In genomic region chr12:76144253-76144564, GRCh38 we compare ENCODE assay signal across 1 cellular context.
TF ChIP-seq lines count a peak whose summit lies in the region.

No MANE protein-coding gene starts in this region.

TF ChIP-seq in HEK293, 187 proteins besides CTCF, POLR2A, EP300 and RAD21 (continued from another document and continues in another):
- no peak for TF ChIP-seq ZNF362 (tag by site-specific recombination; IDR thresholded peaks at IDR 0.05)
- no peak for TF ChIP-seq ZNF10 (tag by site-specific recombination; IDR thresholded peaks at IDR 0.05)
- no peak for TF ChIP-seq ELK4 (IDR thresholded peaks at IDR 0.05; ENCODE audit: borderline replicate concordance, low read depth, low read length)
- TF ChIP-seq ZNF701 (tag by site-specific recombination; IDR thresholded peaks at IDR 0.05) = no peak
- TF ChIP-seq GLIS1 (tag by site-specific recombination; IDR thresholded peaks at IDR 0.05) = no peak
- no peak for TF ChIP-seq INSM2 (tag by site-specific recombination; IDR thresholded peaks at IDR 0.05)
- no peak for TF ChIP-seq PATZ1 (tag by site-specific recombination; IDR thresholded peaks at IDR 0.05)
- TF ChIP-seq ZBTB26 (tag by site-specific recombination; optimal IDR thresholded peaks at IDR 0.05) = peak; percentile 12
- no peak for TF ChIP-seq ZSCAN30 (tag by site-specific recombination; IDR thresholded peaks at IDR 0.05)
- no peak for TF ChIP-seq ZNF707 (tag by site-specific recombination; IDR thresholded peaks at IDR 0.05)
- no peak for TF ChIP-seq BCL11B (tag by site-specific recombination; IDR thresholded peaks at IDR 0.05; ENCODE audit: low read depth)
- TF ChIP-seq PRDM1 (tag by site-specific recombination; IDR thresholded peaks at IDR 0.05) = no peak
- TF ChIP-seq MZF1 (tag by site-specific recombination; IDR thresholded peaks at IDR 0.05; ENCODE audit: borderline replicate concordance) = no peak; the same call in 1 of the 2 replicates
- TF ChIP-seq ZNF658 (tag by site-specific recombination; IDR thresholded peaks at IDR 0.05) = no peak
- no peak for TF ChIP-seq ZNF530 (tag by site-specific recombination; IDR thresholded peaks at IDR 0.05; ENCODE audit: low read depth)
- peak; percentile 49; the same call in 1 of the 2 replicates for TF ChIP-seq ZNF324 (tag by site-specific recombination; IDR thresholded peaks at IDR 0.05)
- no peak for TF ChIP-seq ZNF133 (tag by site-specific recombination; IDR thresholded peaks at IDR 0.05)
- no peak for TF ChIP-seq GFI1B (tag by site-specific recombination; IDR thresholded peaks at IDR 0.05)
- TF ChIP-seq ZNF184 (tag by site-specific recombination; IDR thresholded peaks at IDR 0.05) = no peak
- TF ChIP-seq HOXC10 (CRISPR knock-in tag; IDR thresholded peaks at IDR 0.05) = no peak
- no peak for TF ChIP-seq ZNF26 (tag by site-specific recombination; IDR thresholded peaks at IDR 0.05)
- TF ChIP-seq ZBTB6 (tag by site-specific recombination; IDR thresholded peaks at IDR 0.05) = no peak
- no peak for TF ChIP-seq ZNF621 (tag by site-specific recombination; IDR thresholded peaks at IDR 0.05)
- no peak for TF ChIP-seq SP2 (tag by site-specific recombination; IDR thresholded peaks at IDR 0.05)
- TF ChIP-seq ZNF223 (tag by site-specific recombination; IDR thresholded peaks at IDR 0.05) = no peak
- TF ChIP-seq ZNF670 (tag by site-specific recombination; IDR thresholded peaks at IDR 0.05; ENCODE audit: low read depth) = no peak
- no peak for TF ChIP-seq ZNF585B (tag by site-specific recombination; IDR thresholded peaks at IDR 0.05)
- peak; percentile 98 for TF ChIP-seq EGR2 (tag by site-specific recombination; IDR thresholded peaks at IDR 0.05; ENCODE audit: low read depth)
- no peak for TF ChIP-seq ZNF138 (tag by site-specific recombination; IDR thresholded peaks at IDR 0.05; ENCODE audit: borderline replicate concordance)
- no peak for TF ChIP-seq ZNF157 (tag by site-specific recombination; IDR thresholded peaks at IDR 0.05)
- no peak for TF ChIP-seq ZNF677 (tag by site-specific recombination; IDR thresholded peaks at IDR 0.05)
- no peak for TF ChIP-seq ZNF777 (tag by site-specific recombination; IDR thresholded peaks at IDR 0.05; ENCODE audit: borderline replicate concordance)
- no peak for TF ChIP-seq PRDM4 (tag by site-specific recombination; IDR thresholded peaks at IDR 0.05)
- no peak for TF ChIP-seq GLIS2 (tag by site-specific recombination; IDR thresholded peaks at IDR 0.05)
- no peak for TF ChIP-seq ZNF19 (tag by site-specific recombination; IDR thresholded peaks at IDR 0.05; ENCODE audit: low read depth)
- TF ChIP-seq SALL2 (tag by site-specific recombination; IDR thresholded peaks at IDR 0.05; ENCODE audit: borderline replicate concordance) = no peak
- TF ChIP-seq ZNF843 (tag by site-specific recombination; IDR thresholded peaks at IDR 0.05) = no peak
- no peak for TF ChIP-seq ZBTB1 (tag by site-specific recombination; IDR thresholded peaks at IDR 0.05)
- TF ChIP-seq ZNF623 (tag by site-specific recombination; IDR thresholded peaks at IDR 0.05) = no peak
- TF ChIP-seq ZNF747 (tag by site-specific recombination; IDR thresholded peaks at IDR 0.05) = no peak
- no peak for TF ChIP-seq ZNF433 (tag by site-specific recombination; IDR thresholded peaks at IDR 0.05; ENCODE audit: low read depth)
- no peak for TF ChIP-seq ZNF768 (tag by site-specific recombination; IDR thresholded peaks at IDR 0.05)
- no peak for TF ChIP-seq ZXDB (tag by site-specific recombination; IDR thresholded peaks at IDR 0.05)
- no peak for TF ChIP-seq ZNF174 (tag by site-specific recombination; IDR thresholded peaks at IDR 0.05)
- no peak for TF ChIP-seq ZNF132 (tag by site-specific recombination; IDR thresholded peaks at IDR 0.05; ENCODE audit: borderline replicate concordance)
- no peak for TF ChIP-seq ZNF175 (tag by site-specific recombination; IDR thresholded peaks at IDR 0.05)
- peak; percentile 56 for TF ChIP-seq ZNF366 (tag by site-specific recombination; conservative IDR thresholded peaks at IDR 0.05)
- TF ChIP-seq ZIC2 (tag by site-specific recombination; IDR thresholded peaks at IDR 0.05) = no peak
- no peak for TF ChIP-seq ZBTB10 (tag by site-specific recombination; IDR thresholded peaks at IDR 0.05)
- TF ChIP-seq ZNF266 (tag by site-specific recombination; IDR thresholded peaks at IDR 0.05; ENCODE audit: low read depth) = no peak
- TF ChIP-seq ZNF626 (tag by site-specific recombination; IDR thresholded peaks at IDR 0.05) = no peak
- TF ChIP-seq ZNF398 (tag by site-specific recombination; IDR thresholded peaks at IDR 0.05) = peak; percentile 88
- no peak for TF ChIP-seq ZNF48 (tag by site-specific recombination; IDR thresholded peaks at IDR 0.05)
- TF ChIP-seq TRIM28 (IDR thresholded peaks at IDR 0.05; ENCODE audit: borderline replicate concordance, low read length) = no peak
- no peak for TF ChIP-seq ZNF791 (tag by site-specific recombination; IDR thresholded peaks at IDR 0.05)
